20 cellular contexts compared by ENCODE assay signal in the genomic region with DNA sequence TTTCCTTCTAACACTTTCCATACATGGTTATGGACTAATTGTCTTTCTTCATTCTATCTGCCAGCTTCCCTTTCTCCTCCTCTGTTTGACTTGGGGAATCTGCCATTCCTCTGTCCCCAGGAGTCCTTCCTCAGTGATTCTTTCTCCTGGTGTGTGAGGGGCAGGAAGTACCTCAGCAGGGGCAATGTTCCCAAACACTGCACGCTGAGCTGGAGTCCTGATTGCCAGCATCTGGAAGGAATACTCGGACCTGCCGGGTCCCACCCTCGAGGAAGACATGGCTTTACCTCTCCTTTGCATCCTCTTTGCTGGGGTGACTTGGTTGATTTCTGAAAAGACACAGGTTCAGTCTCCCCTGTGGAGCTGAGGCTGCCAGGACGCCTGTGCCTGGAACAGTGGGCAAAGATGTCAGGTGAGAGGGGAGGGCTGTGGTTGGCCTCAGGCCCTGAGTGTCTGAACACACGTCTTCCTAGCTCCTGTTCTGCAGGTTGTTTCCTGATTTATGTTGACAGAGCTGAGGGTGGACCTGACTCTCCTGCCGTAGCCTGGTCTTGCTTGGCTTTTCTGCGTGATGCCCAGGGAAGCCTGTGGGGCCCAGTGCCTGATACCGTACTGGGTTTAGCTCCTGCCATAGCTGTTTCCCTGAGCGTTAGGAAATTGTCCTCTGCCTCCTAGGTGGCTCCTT. TPM values are rescaled to one million over a fixed set of nuclear protein-coding genes. Genes with fewer than 3 reads are reported as not detected.
DNase-seq lines count a peak whose midpoint lies in the region; ATAC-seq and TF ChIP-seq lines count a peak whose summit lies in the region.
"Had no signal": no experiment of that assay in that cellular context is flagged by ENCODE, and none has a peak within 500 bp of the region (broad histone marks: within the 10 kb centered on the region; RNA-seq: fewer than 3 reads in every experiment).

No MANE protein-coding gene starts in this region.

- peak overlapping the region; percentile 2 for H3K4me3 Mint-ChIP-seq in activated naive CD4-positive, alpha-beta T cell treated with anti-CD3 and anti-CD28 coated beads for 36 hours
- peak overlapping the region; percentile 2 for H3K4me3 Mint-ChIP-seq in endodermal cell
- H3K4me3 Mint-ChIP-seq: activated naive CD8-positive, alpha-beta T cell; HFFc6 had no signal

- H3K9me3 Mint-ChIP-seq in activated naive CD4-positive, alpha-beta T cell treated with anti-CD3 and anti-CD28 coated beads for 36 hours: no peaks in the 10 kb centered on the region
- no peaks in the 10 kb centered on the region for H3K9me3 Mint-ChIP-seq in activated naive CD4-positive, alpha-beta T cell treated with anti-CD3 and anti-CD28 coated beads, Interleukin-2, amount 50 U/mL, for 72 hours
- H3K9me3 Mint-ChIP-seq in endodermal cell: peaks cover 3% of the 10 kb centered on the region

- H3K9ac ChIP-seq in NT2/D1 (ENCODE audit: insufficient read length, low read depth): peak overlapping the region; percentile 17
- H3K9ac ChIP-seq in endodermal cell (ENCODE audit: extremely low read depth, low read length, poor library complexity, severe bottlenecking): no peak overlapping the region
- no peak overlapping the region for H3K9ac ChIP-seq in smooth muscle cell (ENCODE audit: low read depth)

- peaks cover 32% of the 10 kb centered on the region for H3K4me1 Mint-ChIP-seq in activated naive CD4-positive, alpha-beta T cell treated with anti-CD3 and anti-CD28 coated beads for 36 hours (ENCODE audit: low read depth)
- H3K4me1 Mint-ChIP-seq in endodermal cell: peaks cover 21% of the 10 kb centered on the region

- H4K20me1 ChIP-seq in smooth muscle cell (ENCODE audit: low read depth): peaks cover 19% of the 10 kb centered on the region

- no peak for TF ChIP-seq EP300 in sigmoid colon (IDR thresholded peaks at IDR 0.05)

- no peak overlapping the region for H3K4me2 ChIP-seq in smooth muscle cell

- H3F3A ChIP-seq in smooth muscle cell (ENCODE audit: low read depth): no peaks in the 10 kb centered on the region

- H3K9me3 ChIP-seq in NT2/D1 (ENCODE audit: insufficient read depth, low read length) (no peaks in the 10 kb centered on the region), endodermal cell (ENCODE audit: control insufficient read depth, low read length) (no peaks in the 10 kb centered on the region), sigmoid colon (no peaks in the 10 kb centered on the region), smooth muscle cell (replicated peaks; ENCODE audit: low read depth) (no peaks in the 10 kb centered on the region)
- H3K9me3 ChIP-seq: gastrocnemius medialis, mucosa of descending colon, SJSA1, suprapubic skin had no signal

- CTCF ChIA-PET in activated naive CD4-positive, alpha-beta T cell treated with anti-CD3 and anti-CD28 coated beads for 36 hours (lab: Charles Lee): interaction anchor here (0.7 kb wide), 1 partner anchor 120 kb away, joined by 3 read pairs; no protein-coding TSS in a partner anchor

- intact Hi-C loops in activated naive CD4-positive, alpha-beta T cell treated with anti-CD3 and anti-CD28 coated beads for 36 hours (cut with micrococcal nuclease): no loop called here
- intact Hi-C loops in sigmoid colon (cut with DNase I): no loop called here

- H3K4me1 ChIP-seq in NT2/D1 (ENCODE audit: insufficient read depth, insufficient read length): peaks cover 23% of the 10 kb centered on the region
- peaks cover 10% of the 10 kb centered on the region for H3K4me1 ChIP-seq in endodermal cell (ENCODE audit: control insufficient read depth, insufficient read depth, low read length)
- H3K4me1 ChIP-seq in sigmoid colon: peaks cover 0 to 27% (median 24%) of the 10 kb centered on the region in 4 donors
- H3K4me1 ChIP-seq in smooth muscle cell (ENCODE audit: low read depth): peaks cover 13% of the 10 kb centered on the region

- no peak for DNase-seq in activated naive CD4-positive, alpha-beta T cell treated with anti-CD3 and anti-CD28 coated beads for 36 hours
- DNase-seq in activated naive CD4-positive, alpha-beta T cell treated with anti-CD3 and anti-CD28 coated beads, Interleukin-2, amount 50 U/mL, for 72 hours (ENCODE audit: low spot score in 2 of 2): no peak
- no peak for DNase-seq in NT2/D1 (ENCODE audit: low read depth, low spot score)
- DNase-seq in endodermal cell: peak; percentile 75
- DNase-seq in sigmoid colon: no peak
- no peak for DNase-seq in smooth muscle cell (lab: John Stamatoyannopoulos, UW; ENCODE audit: unreplicated experiment)
- DNase-seq in stimulated activated CD4-positive, alpha-beta T cell treated with anti-CD3 and anti-CD28 coated beads, Interleukin-4, amount 100 ng/mL, for 24 hours: no peak
- no peak for DNase-seq in CD1c-positive myeloid dendritic cell (ENCODE audit: extremely low spot score)
- DNase-seq: activated CD8-positive, alpha-beta memory T cell treated with anti-CD3 and anti-CD28 coated beads, Interleukin-2, amount 50 U/mL, for 4 hours; Calu3; cerebellar nuclear complex; gastrocnemius medialis; HFFc6; mucosa of descending colon; NCI-H1436 treated with DMSO at 0.1 percent for 48 hours; NCI-H2227 treated with DMSO at 0.1 percent for 48 hours had no signal

- H3K27ac ChIP-seq in endodermal cell (ENCODE audit: low read depth, low read length) (peak overlapping the region; percentile 11), sigmoid colon (peak overlapping the region in 3 of 4 donors; percentile 10 to 32 (median 27)), smooth muscle cell (ENCODE audit: low read depth) (no peak overlapping the region)
- H3K27ac ChIP-seq: SJSA1, suprapubic skin had no signal

- TF ChIP-seq CTCF in endodermal cell (conservative IDR thresholded peaks at IDR 0.05): no peak
- no peak for TF ChIP-seq CTCF in sigmoid colon (IDR thresholded peaks at IDR 0.05)
- TF ChIP-seq CTCF in smooth muscle cell (IDR thresholded peaks at IDR 0.05; ENCODE audit: borderline replicate concordance, insufficient read depth, poor library complexity, severe bottlenecking): no peak

- peaks cover 22% of the 10 kb centered on the region for H3K36me3 Mint-ChIP-seq in activated naive CD4-positive, alpha-beta T cell treated with anti-CD3 and anti-CD28 coated beads for 36 hours (ENCODE audit: low read depth)
- H3K36me3 Mint-ChIP-seq in activated naive CD4-positive, alpha-beta T cell treated with anti-CD3 and anti-CD28 coated beads, Interleukin-2, amount 50 U/mL, for 72 hours: peaks cover 22 to 25% of the 10 kb centered on the region in 2 donors
- peaks cover 10% of the 10 kb centered on the region for H3K36me3 Mint-ChIP-seq in endodermal cell (ENCODE audit: low read depth)
- H3K36me3 Mint-ChIP-seq: activated naive CD8-positive, alpha-beta T cell had no signal

- peaks cover 46% of the 10 kb centered on the region for H3K79me2 ChIP-seq in smooth muscle cell (ENCODE audit: low read depth)

- H3K27me3 Mint-ChIP-seq in activated naive CD4-positive, alpha-beta T cell treated with anti-CD3 and anti-CD28 coated beads for 36 hours (ENCODE audit: low read depth): no peaks in the 10 kb centered on the region
- peaks cover 3% of the 10 kb centered on the region for H3K27me3 Mint-ChIP-seq in endodermal cell (ENCODE audit: insufficient read depth)
- H3K27me3 Mint-ChIP-seq: activated naive CD8-positive, alpha-beta T cell; progenitor cell of endocrine pancreas had no signal

- no peak for ATAC-seq in activated naive CD4-positive, alpha-beta T cell treated with anti-CD3 and anti-CD28 coated beads, Interleukin-2, amount 50 U/mL, for 72 hours
- ATAC-seq: gastrocnemius medialis, mucosa of descending colon had no signal

- H2AFZ ChIP-seq in smooth muscle cell (ENCODE audit: low read depth): no peak overlapping the region

- H3K36me3 ChIP-seq in NT2/D1 (ENCODE audit: insufficient read depth, insufficient read length, low read length): peaks cover 29% of the 10 kb centered on the region
- H3K36me3 ChIP-seq in endodermal cell (ENCODE audit: control insufficient read depth, insufficient read depth, low read length): peaks cover 9% of the 10 kb centered on the region
- peaks cover 0 to 9% (median 0%) of the 10 kb centered on the region in 4 donors for H3K36me3 ChIP-seq in sigmoid colon
- no peaks in the 10 kb centered on the region for H3K36me3 ChIP-seq in smooth muscle cell (ENCODE audit: low read depth)

- no peak for TF ChIP-seq POLR2A in sigmoid colon (IDR thresholded peaks at IDR 0.05)

- H3K4me3 ChIP-seq in NT2/D1 (ENCODE audit: insufficient read length, low read depth) (no peak overlapping the region), endodermal cell (ENCODE audit: low read length) (no peak overlapping the region), sigmoid colon (no peak overlapping the region), smooth muscle cell (no peak overlapping the region)
- H3K4me3 ChIP-seq: gastrocnemius medialis, mucosa of descending colon, SJSA1, suprapubic skin had no signal

- WGBS in endodermal cell (ENCODE audit: insufficient coverage in 1 of 2, insufficient read length in 1 of 2), 2 experiments: 59 to 64% methylated on average over 8 to 10 of the region's 10 CpGs
- WGBS in sigmoid colon, 2 donors: 71 to 83% methylated on average over 10 of the region's 10 CpGs
- WGBS in smooth muscle cell (ENCODE audit: low lambda C conversion rate): 77% methylated on average over 10 of the region's 10 CpGs

- no peak overlapping the region for H3K27ac Mint-ChIP-seq in activated naive CD4-positive, alpha-beta T cell treated with anti-CD3 and anti-CD28 coated beads for 36 hours
- H3K27ac Mint-ChIP-seq in activated naive CD4-positive, alpha-beta T cell treated with anti-CD3 and anti-CD28 coated beads, Interleukin-2, amount 50 U/mL, for 72 hours: peak overlapping the region in 1 of 2 donors; percentile 41
- H3K27ac Mint-ChIP-seq in endodermal cell: peak overlapping the region; percentile 10
- H3K27ac Mint-ChIP-seq: activated naive CD8-positive, alpha-beta T cell; HFFc6; progenitor cell of endocrine pancreas had no signal

- H3K27me3 ChIP-seq in NT2/D1 (ENCODE audit: insufficient read depth, insufficient read length) (no peaks in the 10 kb centered on the region), endodermal cell (ENCODE audit: control insufficient read depth, insufficient read depth, low read length, poor library complexity, severe bottlenecking) (no peaks in the 10 kb centered on the region), sigmoid colon (no peaks in the 10 kb centered on the region), smooth muscle cell (ENCODE audit: low read depth) (no peaks in the 10 kb centered on the region)
- H3K27me3 ChIP-seq: gastrocnemius medialis, SJSA1, suprapubic skin had no signal

RNA-seq across cellular contexts. Expression of gene COX8A, which starts 4.3 kb away (rescaled TPM):
- total RNA-seq in activated naive CD4-positive, alpha-beta T cell treated with anti-CD3 and anti-CD28 coated beads for 36 hours: 100 to 1,000 TPM; 669 to 675 TPM
- 100 to 1,000 TPM; 498 to 568 TPM for total RNA-seq in activated naive CD4-positive, alpha-beta T cell treated with anti-CD3 and anti-CD28 coated beads, Interleukin-2, amount 50 U/mL, for 72 hours
- 100 to 1,000 TPM; 258 to 298 TPM for total RNA-seq in endodermal cell
- polyA plus RNA-seq in endodermal cell (2013, experiment 1 of 2): 420 TPM
- polyA plus RNA-seq in endodermal cell (2013, experiment 2 of 2): 373 TPM
- total RNA-seq in sigmoid colon: 100 to 1,000 TPM; 419 to 659 (median 577) TPM
- 1,000 to 10,000 TPM; 1,536 to 1,691 (median 1,674) TPM for polyA plus RNA-seq in sigmoid colon
- total RNA-seq in smooth muscle cell: 432 and 551 TPM in 2 replicates
- polyA plus RNA-seq in smooth muscle cell: 534 and 549 TPM in 2 replicates

RNA-seq across cellular contexts. Expression of gene OTUB1, which starts 7.5 kb away (rescaled TPM):
- 10 to 100 TPM; 61.9 to 63.0 TPM for total RNA-seq in activated naive CD4-positive, alpha-beta T cell treated with anti-CD3 and anti-CD28 coated beads for 36 hours
- 10 to 100 TPM; 60.0 to 86.4 TPM for total RNA-seq in activated naive CD4-positive, alpha-beta T cell treated with anti-CD3 and anti-CD28 coated beads, Interleukin-2, amount 50 U/mL, for 72 hours
- 10 to 100 TPM; 87.7 to 95.1 TPM for total RNA-seq in endodermal cell
- polyA plus RNA-seq in endodermal cell (2013, experiment 1 of 2): 147 TPM
- 134 TPM for polyA plus RNA-seq in endodermal cell (2013, experiment 2 of 2)
- total RNA-seq in sigmoid colon: 10 to 100 TPM; 44.8 to 61.7 (median 57.8) TPM
- 10 to 100 TPM; 88.9 to 96.4 (median 91.3) TPM for polyA plus RNA-seq in sigmoid colon
- total RNA-seq in smooth muscle cell: 55.2 and 71.5 TPM in 2 replicates
- 155 and 164 TPM in 2 replicates for polyA plus RNA-seq in smooth muscle cell

RNA-seq across cellular contexts. Expression of gene NAA40, which starts 39.9 kb away (rescaled TPM):
- 10 to 100 TPM; 10.3 to 13.2 TPM for total RNA-seq in activated naive CD4-positive, alpha-beta T cell treated with anti-CD3 and anti-CD28 coated beads for 36 hours
- 10 to 100 TPM; 23.5 to 25.4 TPM for total RNA-seq in activated naive CD4-positive, alpha-beta T cell treated with anti-CD3 and anti-CD28 coated beads, Interleukin-2, amount 50 U/mL, for 72 hours
- 10 to 100 TPM; 47.2 to 53.5 TPM for total RNA-seq in endodermal cell
- 34.7 TPM for polyA plus RNA-seq in endodermal cell (2013, experiment 1 of 2)
- 34.0 TPM for polyA plus RNA-seq in endodermal cell (2013, experiment 2 of 2)
- total RNA-seq in sigmoid colon: 10 to 100 TPM in 1 of 4 donors, 1 to 10 TPM in 3; 5.4 to 18.0 (median 6.8) TPM
- 10 to 100 TPM in 2 of 3 donors, 1 to 10 TPM in 1; 7.2 to 22.9 (median 11.1) TPM for polyA plus RNA-seq in sigmoid colon
- 11.3 and 16.5 TPM in 2 replicates for total RNA-seq in smooth muscle cell
- polyA plus RNA-seq in smooth muscle cell: 7.6 and 11.1 TPM in 2 replicates

RNA-seq across cellular contexts. Expression of gene FLRT1, which starts 57.0 kb away (rescaled TPM):
- under 1 TPM; 0.17 to 0.29 TPM for total RNA-seq in activated naive CD4-positive, alpha-beta T cell treated with anti-CD3 and anti-CD28 coated beads for 36 hours
- not detected for total RNA-seq in activated naive CD4-positive, alpha-beta T cell treated with anti-CD3 and anti-CD28 coated beads, Interleukin-2, amount 50 U/mL, for 72 hours
- total RNA-seq in endodermal cell (not detected), sigmoid colon (1 to 10 TPM in 3 of 4 donors, under 1 TPM in 1; 0.99 to 6.9 (median 3.1) TPM), smooth muscle cell (0.76 TPM in 1 of 2 replicates, not detected in the other)
- polyA plus RNA-seq in endodermal cell (2013, experiment 1 of 2): 4.2 TPM
- polyA plus RNA-seq in endodermal cell (2013, experiment 2 of 2): 3.8 TPM
- polyA plus RNA-seq in sigmoid colon (under 1 TPM in 1 of 3 donors, not detected in 2; 0.66 TPM), smooth muscle cell (0.26 and 0.32 TPM in 2 replicates)
- total RNA-seq: gastrocnemius medialis, suprapubic skin had no signal
